In the genomic region with DNA sequence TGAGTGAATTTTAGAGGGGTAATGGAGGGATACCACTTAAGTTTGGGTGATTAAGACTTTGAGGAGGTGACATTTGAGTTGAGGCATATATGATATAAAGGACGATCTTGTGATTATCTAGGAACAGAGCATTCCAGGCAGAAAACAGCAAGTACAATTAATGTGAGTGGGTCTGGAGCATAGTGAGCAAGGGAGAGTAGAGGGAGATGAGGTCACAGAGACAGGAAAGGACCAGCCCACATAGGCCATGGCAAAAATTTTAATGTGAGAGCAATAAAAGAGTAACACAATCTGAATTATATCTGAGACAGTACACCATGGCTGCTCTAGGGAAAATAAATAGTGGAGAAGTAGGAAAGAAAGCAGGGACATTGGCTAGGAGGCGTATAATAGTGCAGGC, we compare ENCODE assay signal across 31 cellular contexts.
"Had no signal": no experiment of that assay in that cellular context is flagged by ENCODE, and none has a peak within 500 bp of the region (broad histone marks: within the 10 kb centered on the region; RNA-seq: fewer than 3 reads in every experiment).

No MANE protein-coding gene starts in this region.

- H3K27me3 Mint-ChIP-seq: dendritic cell treated with granulocyte-macrophage colony-stimulating factor and Interleukin-4, amounts not matched to agents 40 ng/mL and 50 ng/mL, for 4 days; naive B cell; natural killer cell treated with Interleukin-12 subunit alpha and Interleukin-12 subunit beta and Interleukin-15 and Interleukin-18, amount 100 ng/mL, for 72 hours; progenitor cell of endocrine pancreas; stimulated activated naive CD8-positive, alpha-beta T cell treated with anti-CD3 and anti-CD28 coated beads, Interleukin-15, amount 100 ng/mL, for 72 hours had no signal

- H3K36me3 ChIP-seq: gastrocnemius medialis, vagina had no signal

- DNase-seq: effector CD8-positive, alpha-beta T cell; endodermal cell; foreskin fibroblast; gastrocnemius medialis; head of caudate nucleus; mesenchymal stem cell; mucosa of descending colon; naive B cell; stimulated activated CD4-positive, alpha-beta T cell treated with anti-CD3 and anti-CD28 coated beads, Interleukin-12 subunit alpha, Interleukin-12 subunit beta, amount 100 ng/mL, for 4 hours; stimulated activated CD4-positive, alpha-beta T cell treated with anti-CD3 and anti-CD28 coated beads, Interleukin-1b, Interleukin-23, amount 100 ng/mL, for 48 hours; stimulated activated CD4-positive, alpha-beta T cell treated with anti-CD3 and anti-CD28 coated beads, Interleukin-4, amount 100 ng/mL, for 1 hour; stimulated activated CD8-positive, alpha-beta memory T cell treated with anti-CD3 and anti-CD28 coated beads, Interleukin-4, amount 100 ng/mL, for 48 hours; stimulated activated naive CD4-positive, alpha-beta T cell; stimulated activated naive CD8-positive, alpha-beta T cell treated with anti-CD3 and anti-CD28 coated beads, Interleukin-15, amount 100 ng/mL, for 72 hours; transverse colon; upper lobe of right lung had no signal

- H3K36me3 Mint-ChIP-seq: natural killer cell treated with Interleukin-12 subunit alpha and Interleukin-12 subunit beta and Interleukin-15 and Interleukin-18, amount 100 ng/mL, for 72 hours had no signal

- H3K4me3 ChIP-seq: gastrocnemius medialis, lung, mucosa of descending colon, smooth muscle cell, suprapubic skin, transverse colon, upper lobe of right lung, vagina had no signal

- H3K27ac ChIP-seq: epithelial cell of prostate, gastrocnemius medialis, neutrophil, parathyroid adenoma, suprapubic skin, transverse colon, upper lobe of right lung, vagina had no signal

- ATAC-seq: esophagus mucosa; gastrocnemius medialis; left lobe of liver; mucosa of descending colon; natural killer cell treated with Interleukin-12 subunit alpha and Interleukin-12 subunit beta and Interleukin-15 and Interleukin-18, amount 100 ng/mL, for 72 hours; sciatic nerve; stimulated activated naive CD8-positive, alpha-beta T cell treated with anti-CD3 and anti-CD28 coated beads, Interleukin-15, amount 100 ng/mL, for 72 hours; upper lobe of right lung had no signal

- H3K9me3 Mint-ChIP-seq: dendritic cell treated with granulocyte-macrophage colony-stimulating factor and Interleukin-4, amounts not matched to agents 40 ng/mL and 50 ng/mL, for 4 days; endodermal cell; mesothelial cell of epicardium; naive B cell; natural killer cell treated with Interleukin-12 subunit alpha and Interleukin-12 subunit beta and Interleukin-15 and Interleukin-18, amount 100 ng/mL, for 72 hours; neural crest cell; stimulated activated naive CD8-positive, alpha-beta T cell treated with anti-CD3 and anti-CD28 coated beads, Interleukin-15, amount 100 ng/mL, for 72 hours had no signal

- H3K27ac Mint-ChIP-seq: dendritic cell treated with granulocyte-macrophage colony-stimulating factor and Interleukin-4, amounts not matched to agents 40 ng/mL and 50 ng/mL, for 4 days; endodermal cell; mesothelial cell of epicardium; natural killer cell treated with Interleukin-12 subunit alpha and Interleukin-12 subunit beta and Interleukin-15 and Interleukin-18, amount 100 ng/mL, for 72 hours; progenitor cell of endocrine pancreas; stimulated activated naive CD8-positive, alpha-beta T cell treated with anti-CD3 and anti-CD28 coated beads, Interleukin-15, amount 100 ng/mL, for 72 hours had no signal

- H3K9me3 ChIP-seq: gastrocnemius medialis, mucosa of descending colon, neutrophil, suprapubic skin, transverse colon, upper lobe of right lung, vagina had no signal

- H3K4me1 Mint-ChIP-seq: neural crest cell had no signal

- H3K4me3 Mint-ChIP-seq: dendritic cell treated with granulocyte-macrophage colony-stimulating factor and Interleukin-4, amounts not matched to agents 40 ng/mL and 50 ng/mL, for 4 days; endodermal cell; mesothelial cell of epicardium; naive B cell; natural killer cell treated with Interleukin-12 subunit alpha and Interleukin-12 subunit beta and Interleukin-15 and Interleukin-18, amount 100 ng/mL, for 72 hours; neural crest cell; stimulated activated naive CD8-positive, alpha-beta T cell treated with anti-CD3 and anti-CD28 coated beads, Interleukin-15, amount 100 ng/mL, for 72 hours had no signal

- H3K4me1 ChIP-seq: parathyroid adenoma, suprapubic skin, upper lobe of right lung, vagina had no signal
